In genomic region chr7:29818308-29818707, GRCh38 we compare ENCODE assay signal across 30 cellular contexts. TPM values are rescaled to one million over a fixed set of nuclear protein-coding genes. Genes with fewer than 3 reads are reported as not detected.
"Had no signal": no experiment of that assay in that cellular context is flagged by ENCODE, and none has a peak within 500 bp of the region (broad histone marks: within the 10 kb centered on the region; RNA-seq: fewer than 3 reads in every experiment).

No MANE protein-coding gene starts in this region.

- H3K9me3 Mint-ChIP-seq: immature natural killer cell; natural killer cell; nephron progenitor cell; neural progenitor cell; stimulated activated naive B cell treated with anti-CD40 and anti-IgM and Interleukin-4, amounts not matched to agents 10 μg/mL and 1 μg/mL and 100 μg/mL, for 72 hours had no signal

- H3K27ac Mint-ChIP-seq: immature natural killer cell; mesothelial cell of epicardium; naive B cell; natural killer cell; nephron progenitor cell; neural progenitor cell; progenitor cell of endocrine pancreas; stimulated activated naive B cell treated with anti-CD40 and anti-IgM and Interleukin-4, amounts not matched to agents 10 μg/mL and 1 μg/mL and 100 μg/mL, for 72 hours had no signal

- H3K4me1 Mint-ChIP-seq: immature natural killer cell; mesothelial cell of epicardium; naive B cell; natural killer cell; stimulated activated naive B cell treated with anti-CD40 and anti-IgM and Interleukin-4, amounts not matched to agents 10 μg/mL and 1 μg/mL and 100 μg/mL, for 72 hours had no signal

- H3K4me3 ChIP-seq: left ventricle myocardium inferior, lung, neural progenitor cell, right atrium auricular region, right lobe of liver, stomach, testis, thyroid gland, transverse colon, upper lobe of left lung, vagina had no signal

- FAIRE-seq: islet of Langerhans had no signal

- H3K27me3 Mint-ChIP-seq: progenitor cell of endocrine pancreas had no signal

- ATAC-seq: natural killer cell; right lobe of liver; stimulated activated naive B cell treated with anti-CD40 and anti-IgM and Interleukin-4, amounts not matched to agents 10 μg/mL and 1 μg/mL and 100 μg/mL, for 72 hours; stimulated activated naive CD8-positive, alpha-beta T cell treated with anti-CD3 and anti-CD28 coated beads, Interleukin-15, Interleukin-2, amounts not matched to agents 100 U/mL and 50 U/mL, for 24 hours had no signal

- H3K27me3 ChIP-seq: neural progenitor cell, right atrium auricular region, right lobe of liver, stomach, testis, thyroid gland, upper lobe of left lung, vagina had no signal

- H3K36me3 Mint-ChIP-seq: immature natural killer cell; mesothelial cell of epicardium; naive B cell; natural killer cell; neural progenitor cell; stimulated activated naive B cell treated with anti-CD40 and anti-IgM and Interleukin-4, amounts not matched to agents 10 μg/mL and 1 μg/mL and 100 μg/mL, for 72 hours had no signal

- DNase-seq: hypothalamus; immature natural killer cell; left ventricle myocardium inferior; mesendoderm; naive B cell; natural killer cell; nephron progenitor cell; occipital lobe; right lobe of liver; stimulated activated CD4-positive, alpha-beta T cell treated with anti-CD3 and anti-CD28 coated beads, Interleukin-12 subunit alpha, Interleukin-12 subunit beta, amount 100 ng/mL, for 4 hours; stimulated activated CD4-positive, alpha-beta T cell treated with anti-CD3 and anti-CD28 coated beads, Interleukin-15, amount 100 ng/mL, for 24 hours; stimulated activated CD4-positive, alpha-beta T cell treated with anti-CD3 and anti-CD28 coated beads, Interleukin-2, amount 100 ng/mL, for 24 hours; stimulated activated CD4-positive, alpha-beta T cell treated with anti-CD3 and anti-CD28 coated beads, Interleukin-4, amount 100 ng/mL, for 1 hour; stimulated activated naive B cell treated with anti-CD40 and anti-IgM and Interleukin-4, amounts not matched to agents 10 μg/mL and 1 μg/mL and 100 μg/mL, for 72 hours; stimulated activated naive CD8-positive, alpha-beta T cell treated with anti-CD3 and anti-CD28 coated beads, Interleukin-15, Interleukin-2, amounts not matched to agents 100 U/mL and 50 U/mL, for 24 hours; stomach; testis; thyroid gland; transverse colon; upper lobe of left lung had no signal

- H3K36me3 ChIP-seq: left ventricle myocardium inferior, neural progenitor cell, neutrophil, right atrium auricular region, right lobe of liver, stomach, thyroid gland, transverse colon, upper lobe of left lung, vagina had no signal

- H3K4me3 Mint-ChIP-seq: immature natural killer cell; mesothelial cell of epicardium; natural killer cell; nephron progenitor cell; neural progenitor cell; stimulated activated naive B cell treated with anti-CD40 and anti-IgM and Interleukin-4, amounts not matched to agents 10 μg/mL and 1 μg/mL and 100 μg/mL, for 72 hours had no signal

- H3K27ac ChIP-seq: left ventricle myocardium inferior, neural progenitor cell, neutrophil, right atrium auricular region, right lobe of liver, stomach, testis, thyroid gland, transverse colon, upper lobe of left lung, vagina had no signal

- H3K4me1 ChIP-seq: left ventricle myocardium inferior, right atrium auricular region, right lobe of liver, stomach, thyroid gland, transverse colon, upper lobe of left lung, vagina had no signal

- H3K9me3 ChIP-seq: left ventricle myocardium inferior, neutrophil, right atrium auricular region, right lobe of liver, stomach, testis, thyroid gland, transverse colon, upper lobe of left lung, vagina had no signal

RNA-seq across cellular contexts. Expression of gene WIPF3, which starts 12.0 kb away (rescaled TPM):
- total RNA-seq: natural killer cell, osteocyte, pulmonary artery endothelial cell had no signal
- polyA plus RNA-seq: immature natural killer cell had no signal
